22 cellular contexts compared by ENCODE assay signal in the genomic region with DNA sequence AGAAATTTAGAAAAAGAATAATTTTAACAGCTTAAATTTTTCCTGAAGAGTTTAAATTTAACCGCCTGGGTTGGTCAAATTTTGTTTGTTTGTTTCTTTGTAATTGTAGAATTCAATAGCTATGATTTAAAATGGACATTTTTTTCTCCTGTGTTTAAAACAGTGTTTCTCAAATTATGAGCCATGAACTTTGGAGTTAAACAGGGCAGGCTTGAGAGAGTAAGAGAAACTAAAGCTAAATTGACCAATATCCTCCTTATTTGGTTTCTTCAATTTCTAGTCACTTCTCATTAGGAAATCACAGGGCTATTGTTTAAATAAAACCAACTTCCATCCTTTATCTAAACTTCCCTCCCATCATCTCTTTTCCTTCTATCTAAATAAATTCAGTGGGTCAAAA. TPM values are rescaled to one million over a fixed set of nuclear protein-coding genes. Genes with fewer than 3 reads are reported as not detected.
DNase-seq lines count a peak whose midpoint lies in the region; ATAC-seq, FAIRE-seq and TF ChIP-seq lines count a peak whose summit lies in the region.
"Had no signal": no experiment of that assay in that cellular context is flagged by ENCODE, and none has a peak within 500 bp of the region (broad histone marks: within the 10 kb centered on the region; RNA-seq: fewer than 3 reads in every experiment).

No MANE protein-coding gene starts in this region.

- 92% methylated on average over 1 of the region's 1 CpG for WGBS in HepG2 (ENCODE audit: low lambda C conversion rate)
- 91 to 92% methylated on average over 1 of the region's 1 CpG for WGBS in sigmoid colon, 2 donors

- no peak for TF ChIP-seq RAD21 in HepG2 (CRISPR knock-in tag; IDR thresholded peaks at IDR 0.05)

- peaks cover 95% of the 10 kb centered on the region for H3K36me3 Mint-ChIP-seq in Caco-2 (ENCODE audit: insufficient read depth, unreplicated experiment)
- no peaks in the 10 kb centered on the region for H3K36me3 Mint-ChIP-seq in T-helper 2 cell treated with Interferon-gamma antibody and Interleukin-4, amounts not matched to agents 5 μg/mL and 100 μg/mL, for 36 hours (ENCODE audit: low read depth)
- H3K36me3 Mint-ChIP-seq: CD4-positive, alpha-beta memory T cell had no signal

- TF ChIP-seq EP300 in HepG2 (IDR thresholded peaks at IDR 0.05; ENCODE audit: low read depth in 2 of 2, low read length in 2 of 2) (peak in 1 of 2 experiments; percentile 27; a peak in 1 of 4 replicates), HepG2 (CRISPR knock-in tag; IDR thresholded peaks at IDR 0.05; ENCODE audit: borderline replicate concordance) (no peak), sigmoid colon (IDR thresholded peaks at IDR 0.05) (no peak)

- DNase-seq in Caco-2 (no peak), adipocyte (ENCODE audit: low read depth) (no peak), HepG2 (ENCODE audit: low spot score) (no peak), sigmoid colon (no peak)
- no peak for DNase-seq in T-helper 2 cell treated with Interferon-gamma antibody and Interleukin-4, amounts not matched to agents 5 μg/mL and 100 μg/mL, for 36 hours (ENCODE audit: low spot score)
- no peak for DNase-seq in stimulated activated CD4-positive, alpha-beta T cell treated with anti-CD3 and anti-CD28 coated beads, Interleukin-4, amount 100 ng/mL, for 4 hours
- no peak for DNase-seq in stimulated activated naive CD4-positive, alpha-beta T cell (lab: John Stamatoyannopoulos, UW)
- DNase-seq: CD4-positive, alpha-beta memory T cell; DND-41; H7; KBM-7; NCI-H1092; NCI-H1436 treated with DMSO at 0.1 percent for 48 hours; NCI-H2029; NCI-H2227 treated with DMSO at 0.1 percent for 48 hours; NCI-H524; NCI-H774; NK-92 treated with Interleukin-12 subunit alpha and Interleukin-12 subunit beta, amount 100 ng/mL, for 24 hours had no signal

- H3K27me3 Mint-ChIP-seq in Caco-2 (ENCODE audit: insufficient read depth, unreplicated experiment) = no peaks in the 10 kb centered on the region
- H3K27me3 Mint-ChIP-seq in T-helper 2 cell treated with Interferon-gamma antibody and Interleukin-4, amounts not matched to agents 5 μg/mL and 100 μg/mL, for 36 hours (ENCODE audit: low read depth) = peaks cover 15% of the 10 kb centered on the region

- no peak overlapping the region for H3K4me3 Mint-ChIP-seq in Caco-2 (ENCODE audit: unreplicated experiment)
- no peak overlapping the region for H3K4me3 Mint-ChIP-seq in T-helper 2 cell treated with Interferon-gamma antibody and Interleukin-4, amounts not matched to agents 5 μg/mL and 100 μg/mL, for 36 hours
- H3K4me3 Mint-ChIP-seq: CD4-positive, alpha-beta memory T cell had no signal

- CTCF ChIA-PET in Caco-2 (lab: Charles Lee) = no interaction called here
- CTCF ChIA-PET in HepG2 (lab: Yijun Ruan, JAX; ENCODE audit: low intra/inter-chr PET ratio, low total read pairs) = no interaction called here

- peak overlapping the region; percentile 80 for H3K27ac Mint-ChIP-seq in Caco-2 (ENCODE audit: unreplicated experiment)
- no peak overlapping the region for H3K27ac Mint-ChIP-seq in T-helper 2 cell treated with Interferon-gamma antibody and Interleukin-4, amounts not matched to agents 5 μg/mL and 100 μg/mL, for 36 hours
- H3K27ac Mint-ChIP-seq: CD4-positive, alpha-beta memory T cell had no signal

- H2AFZ ChIP-seq in HepG2 (ENCODE audit: low read length) = no peak overlapping the region

- H3K9me3 ChIP-seq in Caco-2 (no peaks in the 10 kb centered on the region), adipocyte (ENCODE audit: control insufficient read depth, low read length) (no peaks in the 10 kb centered on the region), HepG2 (ENCODE audit: low read length) (no peaks in the 10 kb centered on the region), sigmoid colon (no peaks in the 10 kb centered on the region)
- H3K9me3 ChIP-seq: BLaER1 treated with 17β-estradiol and CSF1 and Interleukin-3, amounts not matched to agents 10 nM and 100 nM had no signal

- intact Hi-C loops in Caco-2 (cut with micrococcal nuclease; ENCODE audit: unreplicated experiment) = no loop called here
- intact Hi-C loops in HepG2 (cut with micrococcal nuclease; ENCODE audit: unreplicated experiment) = no loop called here
- intact Hi-C loops in sigmoid colon (cut with DNase I) = no loop called here

- TF ChIP-seq POLR2A in HepG2 (IDR thresholded peaks at IDR 0.05; ENCODE audit: insufficient read depth in 1 of 2, low read depth in 2 of 2, low read length in 2 of 2) (no peak), sigmoid colon (IDR thresholded peaks at IDR 0.05) (no peak)

- FAIRE-seq in HepG2 (lab: Jason Lieb, UNC) = no peak
- FAIRE-seq: GM12891, GM19239 had no signal

- peaks cover 31% of the 10 kb centered on the region for H3K79me2 ChIP-seq in HepG2 (ENCODE audit: insufficient read depth, low read length)

- H3K27me3 ChIP-seq in Caco-2 (replicated peaks; ENCODE audit: control insufficient read depth, insufficient read depth, low read length) (no peaks in the 10 kb centered on the region), adipocyte (replicated peaks; ENCODE audit: control insufficient read depth, insufficient read depth, low read length) (no peaks in the 10 kb centered on the region), HepG2 (ENCODE audit: control insufficient read depth in 1 of 2, insufficient read depth in 2 of 2, low read length in 2 of 2) (no peaks in the 10 kb centered on the region), sigmoid colon (no peaks in the 10 kb centered on the region)
- H3K27me3 ChIP-seq: BLaER1 treated with 17β-estradiol and CSF1 and Interleukin-3, amounts not matched to agents 10 nM and 100 nM had no signal

- TF ChIP-seq CTCF in Caco-2 (IDR thresholded peaks at IDR 0.05; ENCODE audit: insufficient read depth in 1 of 2, low read depth in 1 of 2, low read length in 1 of 2, severe bottlenecking in 1 of 2, unreplicated experiment in 1 of 2) (no peak), HepG2 (CRISPR knock-in tag; IDR thresholded peaks at IDR 0.05) (no peak), sigmoid colon (IDR thresholded peaks at IDR 0.05) (no peak)

- no peak overlapping the region for H3K4me2 ChIP-seq in HepG2 (ENCODE audit: low read depth, low read length)
- H3K4me2 ChIP-seq: BLaER1 treated with 17β-estradiol and CSF1 and Interleukin-3, amounts not matched to agents 10 nM and 100 nM had no signal

- H3K36me3 ChIP-seq in Caco-2 (ENCODE audit: control insufficient read depth, insufficient read depth, low read length) (peaks cover 11% of the 10 kb centered on the region), adipocyte (ENCODE audit: control insufficient read depth, insufficient read depth, low read length, severe bottlenecking) (peaks cover 92% of the 10 kb centered on the region), HepG2 (replicated peaks in 1 of 2; ENCODE audit: control insufficient read depth in 1 of 2, insufficient read depth in 2 of 2, low read length in 2 of 2) (peaks cover 32 to 76% of the 10 kb centered on the region in 2 experiments), sigmoid colon (peaks cover 16 to 100% (median 47%) of the 10 kb centered on the region in 4 donors)

- H3K27ac ChIP-seq in HepG2 (ENCODE audit: extremely low read length, insufficient read depth, low read length) = peak overlapping the region; percentile 5
- H3K27ac ChIP-seq in sigmoid colon = peak overlapping the region in 3 of 4 donors; percentile 38 to 53 (median 41)
- H3K27ac ChIP-seq: BLaER1 treated with 17β-estradiol and CSF1 and Interleukin-3, amounts not matched to agents 10 nM and 100 nM had no signal

- 0 out of 2 replicates have a peak, but pooled peaks cover 2% of the 10 kb centered on the region for H4K20me1 ChIP-seq in HepG2 (ENCODE audit: insufficient read depth, low read length)

- no TSS peak for BruUV-seq in Caco-2 (replicated peaks; lab: Mats Ljungman, UMichigan)
- no TSS peak for BruUV-seq in HepG2 (replicated peaks; lab: Mats Ljungman, UMichigan)

- H3K9ac ChIP-seq in adipocyte (ENCODE audit: low read length) (peak overlapping the region; percentile 65), HepG2 (ENCODE audit: insufficient read depth, low read depth, low read length) (no peak overlapping the region)
- H3K9ac ChIP-seq: BLaER1 treated with 17β-estradiol and CSF1 and Interleukin-3, amounts not matched to agents 10 nM and 100 nM had no signal

- ATAC-seq in HepG2 (no peak), HG03097 (IDR thresholded peaks at IDR 0.05; ENCODE audit: low FRiP score, unreplicated experiment) (no peak)

- no peaks in the 10 kb centered on the region for H3K9me3 Mint-ChIP-seq in Caco-2 (ENCODE audit: unreplicated experiment)
- H3K9me3 Mint-ChIP-seq in T-helper 2 cell treated with Interferon-gamma antibody and Interleukin-4, amounts not matched to agents 5 μg/mL and 100 μg/mL, for 36 hours = no peaks in the 10 kb centered on the region

- in situ Hi-C loops in HepG2 (cut with HindIII; ENCODE audit: extremely low pct_ligation_motif_present, low pct_unique_long_range_greater_than_20kb) = no loop called here

- POLR2A ChIA-PET in Caco-2 (lab: Charles Lee) (no interaction called here), HepG2 (lab: Yijun Ruan, JAX) (interaction anchor here (0.9 to 1.8 kb wide), 8 partner anchors 10 to 279 kb away, joined by 3 to 13 read pairs (median 4); partner anchors contain the start of gene FN1)

- peaks cover 31% of the 10 kb centered on the region for H3K4me1 Mint-ChIP-seq in Caco-2 (ENCODE audit: low read depth, unreplicated experiment)
- H3K4me1 Mint-ChIP-seq in T-helper 2 cell treated with Interferon-gamma antibody and Interleukin-4, amounts not matched to agents 5 μg/mL and 100 μg/mL, for 36 hours (ENCODE audit: low read depth) = no peaks in the 10 kb centered on the region
- H3K4me1 Mint-ChIP-seq: CD4-positive, alpha-beta memory T cell had no signal

- H3K4me1 ChIP-seq in Caco-2 (peaks cover 51% of the 10 kb centered on the region), adipocyte (ENCODE audit: control insufficient read depth, insufficient read depth, low read length) (peaks cover 71% of the 10 kb centered on the region), HepG2 (ENCODE audit: insufficient read depth, low read length) (peaks cover 77% of the 10 kb centered on the region), sigmoid colon (peaks cover 0 to 56% (median 33%) of the 10 kb centered on the region in 4 donors)

- no peak overlapping the region for H3K4me3 ChIP-seq in Caco-2 (ENCODE audit: low read depth, low read length)
- peak overlapping the region; percentile 23 for H3K4me3 ChIP-seq in adipocyte (ENCODE audit: low read length)
- H3K4me3 ChIP-seq in HepG2 (replicated peaks in 1 of 3; ENCODE audit: insufficient read depth in 1 of 3, low read depth in 2 of 3, low read length in 3 of 3) = no peak overlapping the region
- H3K4me3 ChIP-seq in sigmoid colon = no peak overlapping the region
- H3K4me3 ChIP-seq: BLaER1 treated with 17β-estradiol and CSF1 and Interleukin-3, amounts not matched to agents 10 nM and 100 nM had no signal

RNA-seq across cellular contexts. Expression of gene FN1, which starts 21.9 kb away (rescaled TPM):
- 3,805 and 3,872 TPM in 2 replicates for total RNA-seq in Caco-2 (2022)
- 1,029 and 1,847 TPM in 2 replicates for total RNA-seq in HepG2 (2016; rRNA removed; fragmentation: Illumina TruSeq; extraction: Trizol)
- 126 and 147 TPM in 2 replicates for total RNA-seq in HepG2 (2016; cell fraction: cytosol; rRNA removed; fragmentation: Illumina TruSeq; extraction: Trizol; ENCODE audit: low read depth)
- 854 and 1,853 TPM in 2 replicates for total RNA-seq in HepG2 (2016; cell fraction: insoluble cytoplasmic fraction; rRNA removed; fragmentation: Illumina TruSeq; extraction: Trizol)
- total RNA-seq in HepG2 (2016; cell fraction: membrane; rRNA removed; fragmentation: Illumina TruSeq; extraction: Trizol) = 296 and 350 TPM in 2 replicates
- total RNA-seq in HepG2 (2016; cell fraction: nucleus; rRNA removed; fragmentation: Illumina TruSeq; extraction: Trizol) = 2,550 and 3,138 TPM in 2 replicates
- polyA plus RNA-seq in HepG2 (2011; rRNA removed) = 6,471 and 8,294 TPM in 2 replicates
- 5,228 and 6,020 TPM in 2 replicates for polyA plus RNA-seq in HepG2 (2011; cell fraction: cytosol; rRNA removed)
- 7,071 and 7,329 TPM in 2 replicates for polyA plus RNA-seq in HepG2 (2011; cell fraction: nucleus; rRNA removed)
- polyA plus RNA-seq in HepG2 (2012) = 6,919 and 7,291 TPM in 2 replicates
- 105 and 116 TPM in 2 replicates for polyA plus RNA-seq in HepG2 (2016; cell fraction: cytosol; fragmentation: Illumina TruSeq; extraction: Trizol; ENCODE audit: low read depth)
- polyA plus RNA-seq in HepG2 (2016; cell fraction: insoluble cytoplasmic fraction; fragmentation: Illumina TruSeq; extraction: Trizol; ENCODE audit: low read depth) = 930 and 1,012 TPM in 2 replicates
- 206 and 247 TPM in 2 replicates for polyA plus RNA-seq in HepG2 (2016; cell fraction: membrane; fragmentation: Illumina TruSeq; extraction: Trizol; ENCODE audit: low read depth)
- 3,833 and 4,011 TPM in 2 replicates for polyA plus RNA-seq in HepG2 (2016; cell fraction: nucleus; fragmentation: Illumina TruSeq; extraction: Trizol; ENCODE audit: insufficient read depth, low read depth)
- polyA minus RNA-seq in HepG2 (2011; rRNA and poly(A)+ RNA removed; ENCODE audit: low replicate concordance) = 4.7 and 8,343 TPM in 2 replicates
- polyA minus RNA-seq in HepG2 (2011; cell fraction: cytosol; rRNA and poly(A)+ RNA removed) = 6,416 and 9,415 TPM in 2 replicates
- 5,814 and 6,553 TPM in 2 replicates for polyA minus RNA-seq in HepG2 (2011; cell fraction: nucleus; rRNA and poly(A)+ RNA removed)
- 1,000 to 10,000 TPM in 2 of 4 donors, 100 to 1,000 TPM in 2; 671 to 3,059 (median 1,333) TPM for total RNA-seq in sigmoid colon
- 100 to 1,000 TPM in 1 of 3 donors, 10 to 100 TPM in 2; 13.6 to 140 (median 28.2) TPM for polyA plus RNA-seq in sigmoid colon
- total RNA-seq: CD4-positive, alpha-beta memory T cell had no signal
